10 cellular contexts compared by ENCODE assay signal in genomic region chr4:2255501-2256155, GRCh38. TPM values are rescaled to one million over a fixed set of nuclear protein-coding genes. Genes with fewer than 3 reads are reported as not detected.
DNase-seq lines count a peak whose midpoint lies in the region; ATAC-seq and TF ChIP-seq lines count a peak whose summit lies in the region.
"Had no signal": no experiment of that assay in that cellular context is flagged by ENCODE, and none has a peak within 500 bp of the region (broad histone marks: within the 10 kb centered on the region; RNA-seq: fewer than 3 reads in every experiment).

No MANE protein-coding gene starts in this region.

- DNase-seq in NCI-H1092 treated with DMSO at 0.1 percent for 48 hours (lab: John Stamatoyannopoulos, UW): peak; percentile 11
- DNase-seq in NCI-H1092 (lab: John Stamatoyannopoulos, UW): no peak
- peak; percentile 72 for DNase-seq in cerebellum (ENCODE audit: low spot score)
- DNase-seq in right lobe of liver: peak; percentile 25 to 51 (median 47)
- DNase-seq in thoracic aorta (ENCODE audit: low spot score): peak; percentile 11
- DNase-seq in cortex of kidney (lab: John Stamatoyannopoulos, UW): no peak
- DNase-seq: NCI-H774 had no signal

- ATAC-seq in right lobe of liver: no peak
- no peak for ATAC-seq in thoracic aorta (ENCODE audit: insufficient number of reproducible peaks, low FRiP score, low read depth)
- ATAC-seq in GM21528 (IDR thresholded peaks at IDR 0.05; ENCODE audit: low FRiP score, unreplicated experiment): no peak
- no peak for ATAC-seq in GM21367 (IDR thresholded peaks at IDR 0.05; ENCODE audit: unreplicated experiment)

- peaks cover 0 to 23% (median 3%) of the 10 kb centered on the region in 4 donors for H3K4me1 ChIP-seq in right lobe of liver
- H3K4me1 ChIP-seq in thoracic aorta (ENCODE audit: control insufficient read depth in 1 of 2, low read depth in 2 of 2): peaks cover 43 to 73% of the 10 kb centered on the region in 2 donors

- H3K27me3 ChIP-seq in right lobe of liver: no peaks in the 10 kb centered on the region
- no peaks in the 10 kb centered on the region for H3K27me3 ChIP-seq in thoracic aorta (replicated peaks; ENCODE audit: insufficient read depth)

- TF ChIP-seq POLR2A in right lobe of liver (IDR thresholded peaks at IDR 0.05): no peak

- H3K4me3 ChIP-seq in right lobe of liver (no peak overlapping the region), thoracic aorta (peak overlapping the region; percentile 56)

- H3K27ac ChIP-seq in right lobe of liver: peak overlapping the region in 1 of 3 donors; percentile 57
- peak overlapping the region; percentile 91 to 93 for H3K27ac ChIP-seq in thoracic aorta
- H3K27ac ChIP-seq: 22Rv1 had no signal

- TF ChIP-seq CTCF in right lobe of liver (IDR thresholded peaks at IDR 0.05): no peak
- TF ChIP-seq CTCF in thoracic aorta (IDR thresholded peaks at IDR 0.05): no peak

- no peaks in the 10 kb centered on the region for H3K9me3 ChIP-seq in right lobe of liver
- no peaks in the 10 kb centered on the region for H3K9me3 ChIP-seq in thoracic aorta

- WGBS in right lobe of liver (ENCODE audit: insufficient coverage, low coverage, low lambda C conversion rate, missing lambda C conversion rate): 40% methylated on average over 1 of the region's 18 CpGs

- intact Hi-C loops in right lobe of liver (cut with DNase I): no loop called here

- H3K36me3 ChIP-seq in right lobe of liver (peaks cover 0 to 16% (median under 1%) of the 10 kb centered on the region in 4 donors), thoracic aorta (peaks cover 31% of the 10 kb centered on the region)

RNA-seq across cellular contexts. Expression of gene MXD4, which starts 6.3 kb away (rescaled TPM):
- 28.9 TPM for total RNA-seq in cerebellum
- 10 to 100 TPM; 17.8 to 23.0 (median 19.7) TPM for total RNA-seq in right lobe of liver
- 100 to 1,000 TPM in 1 of 2 donors, 10 to 100 TPM in 1; 93.1 to 105 TPM for total RNA-seq in thoracic aorta

RNA-seq across cellular contexts. Expression of gene HAUS3, which starts 13.7 kb away (rescaled TPM):
- 29.9 TPM for total RNA-seq in cerebellum
- 1 to 10 TPM; 3.5 to 5.1 (median 4.6) TPM for total RNA-seq in right lobe of liver
- 10 to 100 TPM in 1 of 2 donors, 1 to 10 TPM in 1; 6.5 to 12.9 TPM for total RNA-seq in thoracic aorta

RNA-seq across cellular contexts. Expression of gene POLN, which starts 13.7 kb away (rescaled TPM):
- total RNA-seq in cerebellum (4.5 TPM), right lobe of liver (1 to 10 TPM in 4 of 6 experiments, under 1 TPM in 2; 0.87 to 2.5 (median 1.4) TPM), thoracic aorta (1 to 10 TPM; 3.2 to 3.5 TPM)

Comparison
In these comparisons a context has a peak if more than half of its experiments do, and no peak if none do; other contexts are left out.
1. DNase-seq: peak in NCI-H1092 treated with DMSO at 0.1 percent for 48 hours (single experiment), cerebellum (single experiment), right lobe of liver (3 of 3) and thoracic aorta (single experiment); none in NCI-H1092 (single experiment) and cortex of kidney (single experiment).